Comparison of ENCODE assay signal across 19 cellular contexts in the genomic region with DNA sequence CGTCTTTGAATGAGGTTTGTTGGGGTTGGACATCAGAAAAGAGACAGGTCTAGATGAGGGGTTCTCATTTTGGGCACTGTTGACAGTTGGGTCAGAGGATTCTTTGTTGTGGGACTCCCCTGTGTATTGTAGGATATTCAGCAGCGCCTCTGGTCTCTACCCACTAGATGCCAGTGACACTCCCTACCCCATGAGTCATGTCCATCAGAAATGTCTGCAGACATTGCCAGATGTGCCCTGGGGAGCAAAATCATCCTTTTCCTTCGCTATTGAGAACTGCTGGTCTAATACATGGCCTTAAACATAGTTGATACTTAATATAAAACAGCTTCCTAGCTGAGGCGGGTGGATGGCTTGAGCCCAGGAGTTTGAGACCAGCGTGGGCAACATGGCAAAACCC. TPM values are rescaled to one million over a fixed set of nuclear protein-coding genes. Genes with fewer than 3 reads are reported as not detected.
DNase-seq lines count a peak whose midpoint lies in the region; ATAC-seq and TF ChIP-seq lines count a peak whose summit lies in the region.
"Had no signal": no experiment of that assay in that cellular context is flagged by ENCODE, and none has a peak within 500 bp of the region (broad histone marks: within the 10 kb centered on the region; RNA-seq: fewer than 3 reads in every experiment).

No MANE protein-coding gene starts in this region.

- CTCF ChIA-PET in Caco-2 (lab: Charles Lee) = interaction anchor here (1.6 kb wide), 1 partner anchor 114 kb away, joined by 5 read pairs; no protein-coding TSS in a partner anchor
- CTCF ChIA-PET in T-cell (lab: Charles Lee) = interaction anchor here in 1 of 2 donors (0.7 kb wide), 1 partner anchor 8 kb away, joined by 5 read pairs; no protein-coding TSS in a partner anchor

- POLR2A ChIA-PET in Caco-2 (lab: Charles Lee) (no interaction called here), T-cell (lab: Charles Lee) (no interaction called here)

- H3K27ac Mint-ChIP-seq in Caco-2 (ENCODE audit: unreplicated experiment) = peak overlapping the region; percentile 85
- H3K27ac Mint-ChIP-seq in neural crest cell (ENCODE audit: unreplicated experiment) = no peak overlapping the region
- no peak overlapping the region for H3K27ac Mint-ChIP-seq in T-cell
- H3K27ac Mint-ChIP-seq: activated naive CD8-positive, alpha-beta T cell treated with anti-CD3 and anti-CD28 coated beads, Interleukin-2, amount 50 U/mL, for 24 hours; activated T-helper 17 cell treated with anti-CD3 and anti-CD28 coated beads, Interleukin-2, amount 50 U/mL, for 72 hours; H9 had no signal

- no peaks in the 10 kb centered on the region for H3K9me3 ChIP-seq in Caco-2
- H3K9me3 ChIP-seq: ovary had no signal

- H3K9me3 Mint-ChIP-seq in Caco-2 (ENCODE audit: unreplicated experiment) (peaks cover 10% of the 10 kb centered on the region), neural crest cell (peaks cover 4% of the 10 kb centered on the region), T-cell (peaks cover 6 to 8% (median 7%) of the 10 kb centered on the region in 3 donors)
- H3K9me3 Mint-ChIP-seq: activated T-helper 17 cell treated with anti-CD3 and anti-CD28 coated beads, Interleukin-2, amount 50 U/mL, for 72 hours had no signal

- no peaks in the 10 kb centered on the region for H3K27me3 ChIP-seq in Caco-2 (replicated peaks; ENCODE audit: control insufficient read depth, insufficient read depth, low read length)
- H3K27me3 ChIP-seq: ovary had no signal

- no TSS peak for BruUV-seq in Caco-2 (replicated peaks; lab: Mats Ljungman, UMichigan)

- H3K4me1 ChIP-seq in Caco-2 = peaks cover 52% of the 10 kb centered on the region

- peak overlapping the region; percentile 87 for H3K27ac ChIP-seq in epithelial cell of prostate
- H3K27ac ChIP-seq: ovary had no signal

- H3K4me1 Mint-ChIP-seq in Caco-2 (ENCODE audit: low read depth, unreplicated experiment) = peaks cover 25% of the 10 kb centered on the region
- peaks cover 36% of the 10 kb centered on the region for H3K4me1 Mint-ChIP-seq in neural crest cell
- H3K4me1 Mint-ChIP-seq in T-cell = peaks cover 19 to 26% (median 20%) of the 10 kb centered on the region in 3 donors

- H3K27me3 Mint-ChIP-seq in Caco-2 (ENCODE audit: insufficient read depth, unreplicated experiment) (no peaks in the 10 kb centered on the region), neural crest cell (ENCODE audit: low read depth) (peaks cover 7% of the 10 kb centered on the region), T-cell (no peaks in the 10 kb centered on the region)
- H3K27me3 Mint-ChIP-seq: activated T-helper 17 cell treated with anti-CD3 and anti-CD28 coated beads, Interleukin-2, amount 50 U/mL, for 72 hours had no signal

- H3K4me3 Mint-ChIP-seq in Caco-2 (ENCODE audit: unreplicated experiment) = no peak overlapping the region
- peak overlapping the region; percentile 56 for H3K4me3 Mint-ChIP-seq in neural crest cell
- no peak overlapping the region for H3K4me3 Mint-ChIP-seq in T-cell
- H3K4me3 Mint-ChIP-seq: activated naive CD8-positive, alpha-beta T cell treated with anti-CD3 and anti-CD28 coated beads, Interleukin-2, amount 50 U/mL, for 24 hours; activated T-helper 17 cell treated with anti-CD3 and anti-CD28 coated beads, Interleukin-2, amount 50 U/mL, for 72 hours; H9 had no signal

- no peak for DNase-seq in Caco-2
- peak; percentile 71 for DNase-seq in M059J (ENCODE audit: low read depth)
- DNase-seq in epithelial cell of prostate (ENCODE audit: low read depth, low spot score) = peak; percentile 24
- no peak for DNase-seq in neural crest cell (ENCODE audit: low read depth, low spot score)
- DNase-seq in T-helper 1 cell = no peak
- DNase-seq in T-cell = no peak
- DNase-seq in DMS 273 (lab: John Stamatoyannopoulos, UW; ENCODE audit: unreplicated experiment) = no peak
- DNase-seq: activated naive CD8-positive, alpha-beta T cell treated with anti-CD3 and anti-CD28 coated beads, Interleukin-2, amount 50 U/mL, for 24 hours; central memory CD4-positive, alpha-beta T cell; effector CD8-positive, alpha-beta T cell; H9; NCI-H1694 treated with DMSO at 0.1 percent for 48 hours; NCI-H446; ovary; SHP77; stimulated activated CD4-positive, alpha-beta T cell treated with anti-CD3 and anti-CD28 coated beads, Interleukin-4, amount 100 ng/mL, for 24 hours had no signal

- ATAC-seq in HG02610 (IDR thresholded peaks at IDR 0.05; ENCODE audit: unreplicated experiment) (no peak), T-cell (replicated peaks in 1 of 4) (no peak)
- ATAC-seq: activated CD4-positive, CD25-positive, alpha-beta regulatory T cell treated with anti-CD3 and anti-CD28 coated beads, Interleukin-2, amount 50 U/mL, for 24 hours; activated naive CD8-positive, alpha-beta T cell treated with anti-CD3 and anti-CD28 coated beads, Interleukin-2, amount 50 U/mL, for 24 hours; activated T-helper 17 cell treated with anti-CD3 and anti-CD28 coated beads, Interleukin-2, amount 50 U/mL, for 72 hours had no signal

- TF ChIP-seq CTCF in Caco-2 (IDR thresholded peaks at IDR 0.05; ENCODE audit: insufficient read depth in 1 of 2, low read depth in 1 of 2, low read length in 1 of 2, severe bottlenecking in 1 of 2, unreplicated experiment in 1 of 2) (no peak), neural crest cell (conservative IDR thresholded peaks at IDR 0.05) (no peak)

- no peak overlapping the region for H3K4me3 ChIP-seq in Caco-2 (ENCODE audit: low read depth, low read length)
- H3K4me3 ChIP-seq: ovary had no signal

- H3K36me3 Mint-ChIP-seq in Caco-2 (ENCODE audit: insufficient read depth, unreplicated experiment) (peaks cover 32% of the 10 kb centered on the region), neural crest cell (ENCODE audit: low read depth) (peaks cover 10% of the 10 kb centered on the region), T-cell (peaks cover 18% of the 10 kb centered on the region)

- intact Hi-C loops in Caco-2 (cut with micrococcal nuclease; ENCODE audit: unreplicated experiment) = loop anchor here (5.0 kb wide), 1 partner anchor 185 kb away; no protein-coding TSS in a partner anchor

- no peaks in the 10 kb centered on the region for H3K36me3 ChIP-seq in Caco-2 (ENCODE audit: control insufficient read depth, insufficient read depth, low read length)
- H3K36me3 ChIP-seq: ovary had no signal

RNA-seq across cellular contexts. Expression of gene ABAT, which starts 3.1 kb away (rescaled TPM):
- total RNA-seq in Caco-2 (2022) (28.8 and 34.9 TPM in 2 replicates), neural crest cell (35.2 and 36.5 TPM in 2 replicates), T-cell (10 to 100 TPM in 3 of 5 donors, 1 to 10 TPM in 2; 8.3 to 16.1 (median 11.7) TPM)
- 0.66 and 0.91 TPM in 2 replicates for total RNA-seq in M059J (2014; rRNA removed; shearing (Covaris generic))

RNA-seq across cellular contexts. Expression of gene METTL22, which starts 56.0 kb away (rescaled TPM):
- total RNA-seq in Caco-2 (2022) = 35.3 and 39.8 TPM in 2 replicates
- 17.3 and 23.6 TPM in 2 replicates for total RNA-seq in M059J (2014; rRNA removed; shearing (Covaris generic))
- 52.0 and 57.0 TPM in 2 replicates for total RNA-seq in neural crest cell
- total RNA-seq in T-cell = 10 to 100 TPM; 27.6 to 53.4 (median 34.4) TPM

Comparison
In these comparisons a context has a peak if more than half of its experiments do, and no peak if none do; other contexts are left out.
1. DNase-seq: peak in M059J (single experiment) and epithelial cell of prostate (single experiment); none in Caco-2 (0 of 2), neural crest cell (single experiment), T-helper 1 cell (0 of 5), T-cell (0 of 34) and DMS 273 (single experiment).